In genomic region chr4:106132045-106132444, GRCh38 we compare ENCODE assay signal across 3 cellular contexts.
A peak's percentile ranks its signal among the peaks of the same experiment; 100 is the strongest.
TF ChIP-seq lines count a peak whose summit lies in the region.

No MANE protein-coding gene starts in this region.

TF ChIP-seq in HEK293, 187 proteins besides CTCF, POLR2A, EP300 and RAD21:
- peak; percentile 81 for TF ChIP-seq ZNF585B (tag by site-specific recombination; IDR thresholded peaks at IDR 0.05)
- no peak for TF ChIP-seq ZNF777 (tag by site-specific recombination; IDR thresholded peaks at IDR 0.05; ENCODE audit: borderline replicate concordance)
TF ChIP-seq in HEK293: peak in this region for 1.

TF ChIP-seq in K562, 482 proteins besides CTCF, POLR2A, EP300 and RAD21:
- TF ChIP-seq ERF (CRISPR knock-in tag; IDR thresholded peaks at IDR 0.05), result no peak
- TF ChIP-seq ZFP36 (IDR thresholded peaks at IDR 0.05; ENCODE audit: low read depth, low read length, partially characterized antibody), result peak; percentile 67

TF ChIP-seq in SK-N-SH, 30 proteins besides CTCF, POLR2A, EP300 and RAD21:
- TF ChIP-seq RCOR1 (IDR thresholded peaks at IDR 0.05; ENCODE audit: low read length), result no peak
- no peak for TF ChIP-seq RFX5 (IDR thresholded peaks at IDR 0.05; ENCODE audit: low read length)
- no peak for TF ChIP-seq GATA2 (CRISPR knock-in tag; IDR thresholded peaks at IDR 0.05)
- TF ChIP-seq CHD2 (IDR thresholded peaks at IDR 0.05; ENCODE audit: low read length, partially characterized antibody), result no peak
- TF ChIP-seq MXI1 (IDR thresholded peaks at IDR 0.05; ENCODE audit: low read depth, low read length), result no peak
- TF ChIP-seq SMC3 (IDR thresholded peaks at IDR 0.05; ENCODE audit: low read depth, low read length), result no peak
- TF ChIP-seq MAX (IDR thresholded peaks at IDR 0.05; ENCODE audit: low read depth), result no peak
- no peak for TF ChIP-seq EZH2phosphoT487 (IDR thresholded peaks at IDR 0.05; ENCODE audit: borderline replicate concordance, low read depth)
- TF ChIP-seq YY1 (IDR thresholded peaks at IDR 0.05; ENCODE audit: low read depth), result no peak
- no peak for TF ChIP-seq PBX3 (IDR thresholded peaks at IDR 0.05)
